In the genomic region with DNA sequence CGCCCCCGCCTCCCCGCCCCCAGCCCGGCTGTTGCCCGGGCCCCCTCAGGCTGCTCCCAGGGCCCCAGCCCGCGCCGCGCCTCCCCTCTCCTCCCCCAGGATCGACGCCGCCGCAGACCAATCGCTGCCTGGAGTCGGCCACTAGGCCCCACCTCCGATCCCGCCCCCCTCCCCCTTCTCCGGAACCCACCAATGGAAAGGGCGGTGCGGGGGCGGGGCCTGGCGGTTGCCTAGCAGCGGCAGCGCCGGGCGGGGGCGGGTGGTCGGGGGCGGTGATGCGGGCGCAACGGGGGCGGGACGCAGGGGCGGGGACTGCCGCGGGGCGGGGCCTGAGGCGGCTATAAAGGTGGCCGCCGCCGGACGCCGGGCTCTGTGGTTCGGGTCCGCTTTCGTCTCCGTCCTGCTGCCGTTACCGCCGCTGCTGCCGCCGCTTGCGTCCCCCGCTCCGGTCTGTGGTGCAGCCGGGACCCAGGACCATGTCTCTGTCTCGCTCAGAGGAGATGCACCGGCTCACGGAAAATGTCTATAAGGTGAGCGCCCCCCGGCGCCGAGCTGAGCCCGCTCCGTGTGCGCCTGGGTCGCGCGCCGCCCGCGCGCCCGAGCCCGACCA, we compare ENCODE assay signal across 8 cellular contexts. TPM values are rescaled to one million over a fixed set of nuclear protein-coding genes. Genes with fewer than 3 reads are reported as not detected.
DNase-seq lines count a peak whose midpoint lies in the region; ATAC-seq and TF ChIP-seq lines count a peak whose summit lies in the region.

A gene with protein sequence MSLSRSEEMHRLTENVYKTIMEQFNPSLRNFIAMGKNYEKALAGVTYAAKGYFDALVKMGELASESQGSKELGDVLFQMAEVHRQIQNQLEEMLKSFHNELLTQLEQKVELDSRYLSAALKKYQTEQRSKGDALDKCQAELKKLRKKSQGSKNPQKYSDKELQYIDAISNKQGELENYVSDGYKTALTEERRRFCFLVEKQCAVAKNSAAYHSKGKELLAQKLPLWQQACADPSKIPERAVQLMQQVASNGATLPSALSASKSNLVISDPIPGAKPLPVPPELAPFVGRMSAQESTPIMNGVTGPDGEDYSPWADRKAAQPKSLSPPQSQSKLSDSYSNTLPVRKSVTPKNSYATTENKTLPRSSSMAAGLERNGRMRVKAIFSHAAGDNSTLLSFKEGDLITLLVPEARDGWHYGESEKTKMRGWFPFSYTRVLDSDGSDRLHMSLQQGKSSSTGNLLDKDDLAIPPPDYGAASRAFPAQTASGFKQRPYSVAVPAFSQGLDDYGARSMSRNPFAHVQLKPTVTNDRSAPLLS (plus strand): TSS at position 373 of the 610 bp plus-strand sequence. CDS start 104 bp downstream, at position 477.

- TF ChIP-seq CTCF in AG04450 (IDR thresholded peaks at IDR 0.05; ENCODE audit: low read depth, low read length): no peak

- H3K27me3 ChIP-seq in AG04450 (ENCODE audit: control insufficient read depth, insufficient read depth, low read length): no peaks in the 10 kb centered on the region

- H3K27ac ChIP-seq in AG04450 (ENCODE audit: low read depth, low read length): no peak within 1 kb of the TSS

- POLR2A ChIA-PET in AG04450 (lab: Yijun Ruan, JAX): interaction anchor here (0.6 to 1.0 kb wide), 2 partner anchors 9 to 10 kb away, joined by 4 to 7 read pairs; no protein-coding TSS in a partner anchor

- peaks cover 12% of the 10 kb centered on the region; the same call in 1 of the 2 replicates for H3K9me3 ChIP-seq in AG04450 (ENCODE audit: control insufficient read depth, insufficient read depth, low read length)

- H3K4me3 ChIP-seq in AG04450 (ENCODE audit: low read depth, low read length): peak within 1 kb of the TSS; percentile 79

- DNase-seq in AG04450 (ENCODE audit: low read depth, low spot score) (peak; percentile 83), NCI-H510A (lab: John Stamatoyannopoulos, UW) (peak; percentile 93), dedifferentiated amniotic fluid mesenchymal stem cell (ENCODE audit: extremely low spot score) (peak; percentile 90), left lobe of liver (ENCODE audit: low spot score) (peak; percentile 97)
- DNase-seq in activated CD4-positive, alpha-beta T cell treated with anti-CD3 and anti-CD28 coated beads, Interleukin-2, amount 50 U/mL, for 1 hour: peak; percentile 99
- peak; percentile 100 for DNase-seq in stimulated activated CD4-positive, alpha-beta T cell treated with anti-CD3 and anti-CD28 coated beads, Interleukin-1b, Interleukin-23, amount 100 ng/mL, for 4 hours (ENCODE audit: low read depth in 2 of 2)

- ATAC-seq in GM18909 (IDR thresholded peaks at IDR 0.05; ENCODE audit: poor library complexity, unreplicated experiment): peak; percentile 60
- ATAC-seq in HG03439 (IDR thresholded peaks at IDR 0.05; ENCODE audit: unreplicated experiment): peak; percentile 55
- ATAC-seq in left lobe of liver: peak; percentile 55

- CTCF ChIA-PET in AG04450 (lab: Charles Lee): interaction anchor here (2.4 kb wide), 1 partner anchor 63 kb away, joined by 9 read pairs; no protein-coding TSS in a partner anchor

RNA-seq across cellular contexts. Expression of the gene that starts here (rescaled TPM):
- 9.6 and 9.8 TPM in 2 replicates for polyA plus RNA-seq in AG04450 (2011; rRNA removed)
- 8.2 and 11.4 TPM in 2 replicates for polyA minus RNA-seq in AG04450 (2011; rRNA and poly(A)+ RNA removed)
- 101 TPM for total RNA-seq in left lobe of liver
